ENCODE assay signal across 1 cellular context in genomic region chr14:100336618-100337530, GRCh38.
TF ChIP-seq lines count a peak whose summit lies in the region.

No MANE protein-coding gene starts in this region.

TF ChIP-seq in HepG2, 621 proteins besides CTCF, POLR2A, EP300 and RAD21:
- no peak for TF ChIP-seq NFKB2 (CRISPR knock-in tag; IDR thresholded peaks at IDR 0.05; ENCODE audit: borderline replicate concordance)
- no peak for TF ChIP-seq PAXIP1 (CRISPR knock-in tag; conservative IDR thresholded peaks at IDR 0.05)
- TF ChIP-seq POLR2G (IDR thresholded peaks at IDR 0.05; ENCODE audit: low read depth, low read length), result no peak
- TF ChIP-seq NFYC (CRISPR knock-in tag; IDR thresholded peaks at IDR 0.05), result no peak
- TF ChIP-seq HHEX (CRISPR knock-in tag; IDR thresholded peaks at IDR 0.05), result no peak
- no peak for TF ChIP-seq TOE1 (CRISPR knock-in tag; IDR thresholded peaks at IDR 0.05)
- no peak for TF ChIP-seq TMF1 (CRISPR knock-in tag; IDR thresholded peaks at IDR 0.05; ENCODE audit: low read depth)
- no peak for TF ChIP-seq ZFP62 (CRISPR knock-in tag; IDR thresholded peaks at IDR 0.05)
- no peak for TF ChIP-seq ZNF160 (CRISPR knock-in tag; IDR thresholded peaks at IDR 0.05)
- TF ChIP-seq SP4 (CRISPR knock-in tag; IDR thresholded peaks at IDR 0.05), result no peak
- no peak for TF ChIP-seq MAF1 (CRISPR knock-in tag; IDR thresholded peaks at IDR 0.05; ENCODE audit: borderline replicate concordance)
- TF ChIP-seq THYN1 (CRISPR knock-in tag; IDR thresholded peaks at IDR 0.05; ENCODE audit: borderline replicate concordance, low read depth), result no peak
- no peak for TF ChIP-seq ZNF3 (CRISPR knock-in tag; IDR thresholded peaks at IDR 0.05)
- no peak for TF ChIP-seq ZNF576 (CRISPR knock-in tag; IDR thresholded peaks at IDR 0.05)
